In the genomic region with DNA sequence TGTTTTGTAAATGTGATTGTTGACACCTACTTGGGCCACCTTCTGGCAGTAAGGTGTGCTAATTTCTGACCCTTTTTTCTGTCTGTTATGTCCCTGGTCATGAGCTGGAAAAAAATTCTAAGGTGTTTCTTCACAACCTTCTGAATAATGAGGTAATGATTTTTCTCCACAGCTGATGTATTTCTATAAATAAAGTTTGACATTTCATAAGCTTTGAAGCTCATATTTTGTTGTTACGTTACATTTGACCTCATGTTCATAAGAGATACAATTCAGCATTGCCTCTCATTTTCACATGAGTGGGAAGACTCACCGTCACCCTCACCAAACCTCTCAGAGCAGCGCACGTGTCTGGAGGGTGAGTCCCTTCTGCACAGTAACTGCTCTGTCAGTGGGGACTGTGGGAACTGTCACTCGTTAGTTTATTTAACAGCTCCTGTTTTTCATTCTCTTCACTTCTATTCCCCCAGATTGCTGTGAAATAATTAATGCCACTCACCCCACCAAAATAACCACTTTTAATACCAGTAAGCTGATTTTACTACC, we compare ENCODE assay signal across 15 cellular contexts.
DNase-seq lines count a peak whose midpoint lies in the region; ATAC-seq and TF ChIP-seq lines count a peak whose summit lies in the region.
"Had no signal": no experiment of that assay in that cellular context is flagged by ENCODE, and none has a peak within 500 bp of the region (broad histone marks: within the 10 kb centered on the region; RNA-seq: fewer than 3 reads in every experiment).

No MANE protein-coding gene starts in this region.

- H3K9me3 ChIP-seq in endodermal cell (ENCODE audit: control insufficient read depth, low read length) = no peaks in the 10 kb centered on the region
- H3K9me3 ChIP-seq: right lobe of liver had no signal

- no peaks in the 10 kb centered on the region for H3K27me3 ChIP-seq in endodermal cell (ENCODE audit: control insufficient read depth, insufficient read depth, low read length, poor library complexity, severe bottlenecking)
- H3K27me3 ChIP-seq: right lobe of liver had no signal

- H3K27me3 Mint-ChIP-seq in immature natural killer cell (ENCODE audit: low read depth in 3 of 3) = peaks cover 0 to 1% (median 0%) of the 10 kb centered on the region in 3 donors
- peaks cover 13% of the 10 kb centered on the region for H3K27me3 Mint-ChIP-seq in endodermal cell (ENCODE audit: insufficient read depth)

- H3K9me3 Mint-ChIP-seq in immature natural killer cell (no peaks in the 10 kb centered on the region), endodermal cell (no peaks in the 10 kb centered on the region)
- H3K9me3 Mint-ChIP-seq: nephron progenitor cell had no signal

- H3K4me1 ChIP-seq in endodermal cell (ENCODE audit: control insufficient read depth, insufficient read depth, low read length) = no peaks in the 10 kb centered on the region

- DNase-seq in activated T-cell treated with anti-CD3 and anti-CD28 coated beads for 24 hours (ENCODE audit: low read depth) = peak; percentile 42
- no peak for DNase-seq in activated T-cell treated with anti-CD3 and anti-CD28 coated beads for 4 hours
- peak; percentile 20 to 35 (median 33) for DNase-seq in immature natural killer cell
- peak; percentile 59 for DNase-seq in stimulated activated CD8-positive, alpha-beta memory T cell treated with anti-CD3 and anti-CD28 coated beads, Interleukin-4, amount 100 ng/mL, for 48 hours
- DNase-seq in endodermal cell = no peak
- DNase-seq: erythroblast, H7, NCI-H1694, NCI-H69, nephron progenitor cell, right lobe of liver, SHP77 had no signal

- H3K36me3 Mint-ChIP-seq in immature natural killer cell (peaks cover 0 to 9% (median 7%) of the 10 kb centered on the region in 3 donors), endodermal cell (ENCODE audit: low read depth) (no peaks in the 10 kb centered on the region)

- H3K27ac Mint-ChIP-seq in immature natural killer cell (peak overlapping the region; percentile 23 to 87 (median 50)), endodermal cell (no peak overlapping the region)
- H3K27ac Mint-ChIP-seq: nephron progenitor cell had no signal

- 96 to 100% methylated on average over 1 to 5 of the region's 5 CpGs for WGBS in endodermal cell (ENCODE audit: insufficient coverage in 1 of 2, insufficient read length in 1 of 2), 2 experiments

- H3K36me3 ChIP-seq in endodermal cell (ENCODE audit: control insufficient read depth, insufficient read depth, low read length) = no peaks in the 10 kb centered on the region
- H3K36me3 ChIP-seq: right lobe of liver had no signal

- H3K4me3 ChIP-seq in endodermal cell (ENCODE audit: low read length) = no peak overlapping the region
- H3K4me3 ChIP-seq: right lobe of liver had no signal

- ATAC-seq in HG03342 (IDR thresholded peaks at IDR 0.05; ENCODE audit: unreplicated experiment) (peak; percentile 64), GM18517 (IDR thresholded peaks at IDR 0.05; ENCODE audit: unreplicated experiment) (no peak), HG02623 (IDR thresholded peaks at IDR 0.05; ENCODE audit: unreplicated experiment) (no peak)
- ATAC-seq: right lobe of liver had no signal

- peak overlapping the region in 3 of 5 donors; percentile 39 to 50 (median 41) for H3K4me3 Mint-ChIP-seq in immature natural killer cell
- H3K4me3 Mint-ChIP-seq in endodermal cell = no peak overlapping the region
- H3K4me3 Mint-ChIP-seq: nephron progenitor cell had no signal

- no peak for TF ChIP-seq CTCF in endodermal cell (conservative IDR thresholded peaks at IDR 0.05)

- H3K4me1 Mint-ChIP-seq in immature natural killer cell (peaks cover 87 to 97% of the 10 kb centered on the region in 2 donors), endodermal cell (no peaks in the 10 kb centered on the region)
- H3K4me1 Mint-ChIP-seq: nephron progenitor cell had no signal

- H3K27ac ChIP-seq in endodermal cell (ENCODE audit: low read depth, low read length) = no peak overlapping the region
- H3K27ac ChIP-seq: right lobe of liver had no signal

- H3K9ac ChIP-seq in endodermal cell (ENCODE audit: extremely low read depth, low read length, poor library complexity, severe bottlenecking) = no peak overlapping the region

Comparison
In these comparisons a context has a peak if more than half of its experiments do, and no peak if none do; other contexts are left out.
1. DNase-seq: peak in activated T-cell treated with anti-CD3 and anti-CD28 coated beads for 24 hours (single experiment), immature natural killer cell (3 of 3) and stimulated activated CD8-positive, alpha-beta memory T cell treated with anti-CD3 and anti-CD28 coated beads, Interleukin-4, amount 100 ng/mL, for 48 hours (single experiment); none in activated T-cell treated with anti-CD3 and anti-CD28 coated beads for 4 hours (single experiment) and endodermal cell (single experiment).